1 cellular context compared by ENCODE assay signal in the genomic region with DNA sequence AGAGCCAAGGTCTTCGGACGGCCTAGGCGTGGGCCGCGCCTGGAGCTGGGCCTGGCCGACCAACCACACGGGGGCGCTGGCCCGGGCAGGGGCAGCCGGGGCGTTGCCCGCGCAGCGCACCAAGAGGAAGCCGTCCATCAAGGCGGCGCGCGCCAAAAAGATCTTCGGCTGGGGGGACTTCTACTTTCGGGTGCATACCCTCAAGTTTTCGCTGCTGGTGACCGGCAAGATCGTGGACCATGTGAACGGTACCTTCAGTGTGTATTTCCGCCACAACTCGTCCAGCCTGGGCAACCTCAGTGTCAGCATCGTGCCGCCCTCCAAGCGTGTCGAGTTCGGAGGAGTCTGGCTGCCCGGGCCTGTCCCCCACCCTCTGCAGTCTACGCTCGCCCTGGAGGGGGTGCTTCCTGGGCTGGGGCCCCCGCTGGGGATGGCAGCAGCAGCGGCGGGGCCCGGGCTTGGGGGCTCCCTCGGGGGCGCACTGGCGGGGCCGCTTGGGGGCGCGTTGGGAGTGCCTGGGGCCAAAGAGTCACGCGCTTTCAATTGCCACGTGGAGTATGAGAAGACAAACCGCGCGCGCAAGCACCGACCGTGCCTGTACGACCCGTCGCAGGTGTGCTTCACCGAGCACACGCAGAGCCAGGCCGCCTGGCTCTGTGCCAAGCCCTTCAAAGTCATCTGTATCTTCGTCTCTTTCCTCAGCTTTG.
A peak's percentile ranks its signal among the peaks of the same experiment; 100 is the strongest.
TF ChIP-seq lines count a peak whose summit lies in the region.

No MANE protein-coding gene starts in this region.

TF ChIP-seq in K562, 482 proteins besides CTCF, POLR2A, EP300 and RAD21 (continued from another document):
- TF ChIP-seq, protein P1, sequence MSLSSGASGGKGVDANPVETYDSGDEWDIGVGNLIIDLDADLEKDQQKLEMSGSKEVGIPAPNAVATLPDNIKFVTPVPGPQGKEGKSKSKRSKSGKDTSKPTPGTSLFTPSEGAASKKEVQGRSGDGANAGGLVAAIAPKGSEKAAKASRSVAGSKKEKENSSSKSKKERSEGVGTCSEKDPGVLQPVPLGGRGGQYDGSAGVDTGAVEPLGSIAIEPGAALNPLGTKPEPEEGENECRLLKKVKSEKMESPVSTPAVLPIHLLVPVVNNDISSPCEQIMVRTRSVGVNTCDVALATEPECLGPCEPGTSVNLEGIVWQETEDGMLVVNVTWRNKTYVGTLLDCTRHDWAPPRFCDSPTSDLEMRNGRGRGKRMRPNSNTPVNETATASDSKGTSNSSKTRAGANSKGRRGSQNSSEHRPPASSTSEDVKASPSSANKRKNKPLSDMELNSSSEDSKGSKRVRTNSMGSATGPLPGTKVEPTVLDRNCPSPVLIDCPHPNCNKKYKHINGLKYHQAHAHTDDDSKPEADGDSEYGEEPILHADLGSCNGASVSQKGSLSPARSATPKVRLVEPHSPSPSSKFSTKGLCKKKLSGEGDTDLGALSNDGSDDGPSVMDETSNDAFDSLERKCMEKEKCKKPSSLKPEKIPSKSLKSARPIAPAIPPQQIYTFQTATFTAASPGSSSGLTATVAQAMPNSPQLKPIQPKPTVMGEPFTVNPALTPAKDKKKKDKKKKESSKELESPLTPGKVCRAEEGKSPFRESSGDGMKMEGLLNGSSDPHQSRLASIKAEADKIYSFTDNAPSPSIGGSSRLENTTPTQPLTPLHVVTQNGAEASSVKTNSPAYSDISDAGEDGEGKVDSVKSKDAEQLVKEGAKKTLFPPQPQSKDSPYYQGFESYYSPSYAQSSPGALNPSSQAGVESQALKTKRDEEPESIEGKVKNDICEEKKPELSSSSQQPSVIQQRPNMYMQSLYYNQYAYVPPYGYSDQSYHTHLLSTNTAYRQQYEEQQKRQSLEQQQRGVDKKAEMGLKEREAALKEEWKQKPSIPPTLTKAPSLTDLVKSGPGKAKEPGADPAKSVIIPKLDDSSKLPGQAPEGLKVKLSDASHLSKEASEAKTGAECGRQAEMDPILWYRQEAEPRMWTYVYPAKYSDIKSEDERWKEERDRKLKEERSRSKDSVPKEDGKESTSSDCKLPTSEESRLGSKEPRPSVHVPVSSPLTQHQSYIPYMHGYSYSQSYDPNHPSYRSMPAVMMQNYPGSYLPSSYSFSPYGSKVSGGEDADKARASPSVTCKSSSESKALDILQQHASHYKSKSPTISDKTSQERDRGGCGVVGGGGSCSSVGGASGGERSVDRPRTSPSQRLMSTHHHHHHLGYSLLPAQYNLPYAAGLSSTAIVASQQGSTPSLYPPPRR (CRISPR knock-in tag; IDR thresholded peaks at IDR 0.05; ENCODE audit: borderline replicate concordance): no peak
- TF ChIP-seq ZBTB7A (IDR thresholded peaks at IDR 0.05; ENCODE audit: borderline replicate concordance, control insufficient read depth, low read depth, low read length): peak; percentile 10; the same call in 1 of the 2 replicates
- TF ChIP-seq SMARCA4 (IDR thresholded peaks at IDR 0.05): no peak
- TF ChIP-seq NFIC (IDR thresholded peaks at IDR 0.05): peak; percentile 97
- TF ChIP-seq HMG20A (CRISPR knock-in tag; conservative IDR thresholded peaks at IDR 0.05): no peak
- TF ChIP-seq ZNF785 (CRISPR knock-in tag; IDR thresholded peaks at IDR 0.05): no peak
- no peak for TF ChIP-seq SIN3A (IDR thresholded peaks at IDR 0.05; ENCODE audit: borderline replicate concordance in 2 of 2, control insufficient read depth in 1 of 2, low read depth in 2 of 2, low read length in 2 of 2)
- TF ChIP-seq TARDBP (IDR thresholded peaks at IDR 0.05): no peak
- TF ChIP-seq CHCHD3 (CRISPR knock-in tag; IDR thresholded peaks at IDR 0.05): no peak
- no peak for TF ChIP-seq PCBP1 (IDR thresholded peaks at IDR 0.05; ENCODE audit: low read depth, low read length, poor library complexity, severe bottlenecking)
- no peak for TF ChIP-seq ZBTB49 (CRISPR knock-in tag; IDR thresholded peaks at IDR 0.05; ENCODE audit: borderline replicate concordance)
- TF ChIP-seq, protein P2, sequence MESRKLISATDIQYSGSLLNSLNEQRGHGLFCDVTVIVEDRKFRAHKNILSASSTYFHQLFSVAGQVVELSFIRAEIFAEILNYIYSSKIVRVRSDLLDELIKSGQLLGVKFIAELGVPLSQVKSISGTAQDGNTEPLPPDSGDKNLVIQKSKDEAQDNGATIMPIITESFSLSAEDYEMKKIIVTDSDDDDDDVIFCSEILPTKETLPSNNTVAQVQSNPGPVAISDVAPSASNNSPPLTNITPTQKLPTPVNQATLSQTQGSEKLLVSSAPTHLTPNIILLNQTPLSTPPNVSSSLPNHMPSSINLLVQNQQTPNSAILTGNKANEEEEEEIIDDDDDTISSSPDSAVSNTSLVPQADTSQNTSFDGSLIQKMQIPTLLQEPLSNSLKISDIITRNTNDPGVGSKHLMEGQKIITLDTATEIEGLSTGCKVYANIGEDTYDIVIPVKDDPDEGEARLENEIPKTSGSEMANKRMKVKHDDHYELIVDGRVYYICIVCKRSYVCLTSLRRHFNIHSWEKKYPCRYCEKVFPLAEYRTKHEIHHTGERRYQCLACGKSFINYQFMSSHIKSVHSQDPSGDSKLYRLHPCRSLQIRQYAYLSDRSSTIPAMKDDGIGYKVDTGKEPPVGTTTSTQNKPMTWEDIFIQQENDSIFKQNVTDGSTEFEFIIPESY (CRISPR knock-in tag; IDR thresholded peaks at IDR 0.05): peak; percentile 91
- no peak for TF ChIP-seq U2AF2 (optimal IDR thresholded peaks at IDR 0.05; ENCODE audit: low read depth, low read length)
- TF ChIP-seq TSC22D4 (tag; IDR thresholded peaks at IDR 0.05): no peak
- TF ChIP-seq ZFP30 (CRISPR knock-in tag; IDR thresholded peaks at IDR 0.05; ENCODE audit: borderline replicate concordance): no peak
- no peak for TF ChIP-seq SAP30 (IDR thresholded peaks at IDR 0.05; ENCODE audit: borderline replicate concordance, insufficient read depth, low read depth, low read length, poor library complexity, severe bottlenecking)
